8 cellular contexts compared by ENCODE assay signal in genomic region chr13:28495586-28496564, GRCh38. TPM values are rescaled to one million over a fixed set of nuclear protein-coding genes. Genes with fewer than 3 reads are reported as not detected.
DNase-seq lines count a peak whose midpoint lies in the region; ATAC-seq, FAIRE-seq and TF ChIP-seq lines count a peak whose summit lies in the region.

No MANE protein-coding gene starts in this region.

- no peaks in the 10 kb centered on the region for H3K4me1 ChIP-seq in Panc1 (ENCODE audit: control insufficient read depth, insufficient read depth, low read length)

- CTCF ChIA-PET in Panc1 (lab: Charles Lee): no interaction called here

- in situ Hi-C loops in Panc1 (cut with HindIII; ENCODE audit: low pct_unique_long_range_greater_than_20kb, low sequenced_read_pairs): no loop called here

- intact Hi-C loops in Panc1 (cut with micrococcal nuclease; ENCODE audit: unreplicated experiment): no loop called here

- TF ChIP-seq POLR2A in GM12891 (IDR thresholded peaks at IDR 0.05; ENCODE audit: low read depth, low read length): no peak

- no peak for TF ChIP-seq CTCF in Panc1 (IDR thresholded peaks at IDR 0.05)
- no peak for TF ChIP-seq CTCF in foreskin fibroblast (IDR thresholded peaks at IDR 0.05; ENCODE audit: low read depth, low read length)

- H3K9me3 ChIP-seq in Panc1 (ENCODE audit: control insufficient read depth, insufficient read depth, low read depth, low read length): no peaks in the 10 kb centered on the region

- POLR2A ChIA-PET in Panc1 (lab: Charles Lee): no interaction called here

- FAIRE-seq in GM12891 (lab: Jason Lieb, UNC): peak; percentile 56

- no peaks in the 10 kb centered on the region for H3K36me3 ChIP-seq in Panc1 (ENCODE audit: control insufficient read depth, insufficient read depth, low read length)

- H3K27ac ChIP-seq in Panc1 (ENCODE audit: low read length): no peak overlapping the region

- peaks cover 28% of the 10 kb centered on the region for H3K27me3 ChIP-seq in Panc1 (ENCODE audit: control insufficient read depth, insufficient read depth, low read length)

- no TSS peak for BruUV-seq in Panc1 (replicated peaks; lab: Mats Ljungman, UMichigan)

- ATAC-seq in Panc1 (no peak), GM21360 (IDR thresholded peaks at IDR 0.05; ENCODE audit: unreplicated experiment) (no peak)

- DNase-seq in GM12891 (ENCODE audit: insufficient read length, low spot score): peak; percentile 25
- no peak for DNase-seq in Panc1 (ENCODE audit: low read depth, low spot score)
- DNase-seq in foreskin fibroblast: peak in 1 of 2 donors; percentile 41
- DNase-seq in skeletal muscle cell (ENCODE audit: low read depth): no peak
- DNase-seq in LoVo (ENCODE audit: low spot score): no peak
- DNase-seq in stimulated activated CD4-positive, alpha-beta T cell treated with anti-CD3 and anti-CD28 coated beads, Interleukin-2, amount 100 ng/mL, for 24 hours: no peak
- no peak for DNase-seq in cortex of kidney (lab: John Stamatoyannopoulos, UW)

- H3K4me3 ChIP-seq in Panc1 (ENCODE audit: low read depth in 2 of 2, low read length in 2 of 2) (peak overlapping the region; percentile 11 to 32; a peak in 2 of 4 replicates), foreskin fibroblast (ENCODE audit: low read depth in 1 of 2, low read length in 2 of 2) (peak overlapping the region; percentile 69 to 87), skeletal muscle cell (ENCODE audit: low read depth, low read length) (peak overlapping the region; percentile 49)

TF ChIP-seq in GM12891, 5 proteins besides CTCF, POLR2A, EP300 and RAD21:
- TF ChIP-seq SPI1 (IDR thresholded peaks at IDR 0.05; ENCODE audit: low read depth, low read length) (no peak), POU2F2 (IDR thresholded peaks at IDR 0.05; ENCODE audit: low read depth, low read length) (no peak), POLR2AphosphoS5 (IDR thresholded peaks at IDR 0.05; ENCODE audit: low read depth, low read length) (no peak), TAF1 (IDR thresholded peaks at IDR 0.05; ENCODE audit: low read depth, low read length) (no peak), PAX5 (IDR thresholded peaks at IDR 0.05; ENCODE audit: insufficient read depth, low read length, severe bottlenecking) (no peak)

RNA-seq across cellular contexts. Expression of gene FLT1, which starts 0.9 kb away (rescaled TPM):
- 0.55 TPM for polyA plus RNA-seq in GM12891 (2012; ENCODE audit: low read depth, missing spikeins)
- 0.15 TPM for total RNA-seq in Panc1 (2021; ENCODE audit: unreplicated experiment)
- 0.10 TPM for polyA plus RNA-seq in Panc1 (2012; ENCODE audit: insufficient read length)

Comparison
In these comparisons a context has a peak if more than half of its experiments do, and no peak if none do; other contexts are left out.
1. H3K4me3 ChIP-seq: peak in every context shown above with its lines; median percentile 78 in foreskin fibroblast; 49 in skeletal muscle cell; 22 in Panc1.